In genomic region chr2:106085441-106085911, GRCh38 we compare ENCODE assay signal across 8 cellular contexts.
DNase-seq lines count a peak whose midpoint lies in the region; ATAC-seq, FAIRE-seq and TF ChIP-seq lines count a peak whose summit lies in the region.

No MANE protein-coding gene starts in this region.

- peaks cover 18% of the 10 kb centered on the region for H3K4me1 Mint-ChIP-seq in activated T-helper 1 cell treated with anti-CD3 and anti-CD28 coated beads, Interleukin-12 subunit alpha, Interleukin-12 subunit beta, Interleukin-2, Interleukin-4 antibody, amounts not matched to agents 30 ng/mL and 10 ng/mL and 1 ng/mL, durations not matched to agents 14 hours and 24 hours and 36 hours (ENCODE audit: low read depth)
- peaks cover 15% of the 10 kb centered on the region for H3K4me1 Mint-ChIP-seq in stimulated activated effector memory CD8-positive, alpha-beta T cell treated with anti-CD3 and anti-CD28 coated beads, Interleukin-12 subunit alpha, Interleukin-12 subunit beta, amount 100 ng/mL, for 72 hours

- intact Hi-C loops in activated T-helper 1 cell treated with anti-CD3 and anti-CD28 coated beads, Interleukin-12 subunit alpha, Interleukin-12 subunit beta, Interleukin-2, Interleukin-4 antibody, amounts not matched to agents 30 ng/mL and 10 ng/mL and 1 ng/mL, durations not matched to agents 14 hours and 24 hours and 36 hours (cut with micrococcal nuclease), result loop anchor here (1.0 to 5.0 kb wide), 9 partner anchors 9 to 433 kb away; partner anchors contain the start of gene UXS1

- H3K27ac ChIP-seq in cardiac muscle cell, result no peak overlapping the region

- H3K27ac Mint-ChIP-seq in activated T-helper 1 cell treated with anti-CD3 and anti-CD28 coated beads, Interleukin-12 subunit alpha, Interleukin-12 subunit beta, Interleukin-2, Interleukin-4 antibody, amounts not matched to agents 30 ng/mL and 10 ng/mL and 1 ng/mL, durations not matched to agents 14 hours and 24 hours and 36 hours, result peak overlapping the region; percentile 76
- H3K27ac Mint-ChIP-seq in stimulated activated effector memory CD8-positive, alpha-beta T cell treated with anti-CD3 and anti-CD28 coated beads, Interleukin-12 subunit alpha, Interleukin-12 subunit beta, amount 100 ng/mL, for 72 hours, result peak overlapping the region; percentile 41

- H3K4me3 ChIP-seq in GM12865 (ENCODE audit: low read depth, low read length), result no peak overlapping the region
- no peak overlapping the region for H3K4me3 ChIP-seq in cardiac muscle cell

- H3K9me3 ChIP-seq in cardiac muscle cell (ENCODE audit: low read depth), result no peaks in the 10 kb centered on the region

- ATAC-seq in stimulated activated effector memory CD8-positive, alpha-beta T cell treated with anti-CD3 and anti-CD28 coated beads, Interleukin-12 subunit alpha, Interleukin-12 subunit beta, amount 100 ng/mL, for 72 hours, result peak; percentile 98

- peak overlapping the region; percentile 38 for H3K4me3 Mint-ChIP-seq in activated T-helper 1 cell treated with anti-CD3 and anti-CD28 coated beads, Interleukin-12 subunit alpha, Interleukin-12 subunit beta, Interleukin-2, Interleukin-4 antibody, amounts not matched to agents 30 ng/mL and 10 ng/mL and 1 ng/mL, durations not matched to agents 14 hours and 24 hours and 36 hours
- peak overlapping the region; percentile 32 for H3K4me3 Mint-ChIP-seq in stimulated activated effector memory CD8-positive, alpha-beta T cell treated with anti-CD3 and anti-CD28 coated beads, Interleukin-12 subunit alpha, Interleukin-12 subunit beta, amount 100 ng/mL, for 72 hours

- no peaks in the 10 kb centered on the region for H3K36me3 Mint-ChIP-seq in activated T-helper 1 cell treated with anti-CD3 and anti-CD28 coated beads, Interleukin-12 subunit alpha, Interleukin-12 subunit beta, Interleukin-2, Interleukin-4 antibody, amounts not matched to agents 30 ng/mL and 10 ng/mL and 1 ng/mL, durations not matched to agents 14 hours and 24 hours and 36 hours (ENCODE audit: low read depth)
- no peaks in the 10 kb centered on the region for H3K36me3 Mint-ChIP-seq in stimulated activated effector memory CD8-positive, alpha-beta T cell treated with anti-CD3 and anti-CD28 coated beads, Interleukin-12 subunit alpha, Interleukin-12 subunit beta, amount 100 ng/mL, for 72 hours

- DNase-seq in GM12865 (ENCODE audit: low read depth), result peak; percentile 67
- DNase-seq in M059J (ENCODE audit: low read depth), result peak; percentile 15
- DNase-seq in activated T-helper 1 cell treated with anti-CD3 and anti-CD28 coated beads, Interleukin-12 subunit alpha, Interleukin-12 subunit beta, Interleukin-2, Interleukin-4 antibody, amounts not matched to agents 30 ng/mL and 10 ng/mL and 1 ng/mL, durations not matched to agents 14 hours and 24 hours and 36 hours (ENCODE audit: low spot score), result peak; percentile 41
- peak; percentile 54 to 81 for DNase-seq in cardiac muscle cell (ENCODE audit: low read depth in 1 of 2, low spot score in 1 of 2)
- DNase-seq in stimulated activated effector memory CD8-positive, alpha-beta T cell treated with anti-CD3 and anti-CD28 coated beads, Interleukin-12 subunit alpha, Interleukin-12 subunit beta, amount 100 ng/mL, for 72 hours (ENCODE audit: low spot score in 2 of 2), result no peak
- no peak for DNase-seq in NK-92 treated with Interleukin-12 subunit alpha and Interleukin-12 subunit beta, amount 100 ng/mL, for 24 hours (lab: John Stamatoyannopoulos, UW)
- DNase-seq in DMS79 (lab: John Stamatoyannopoulos, UW), result no peak
- no peak for DNase-seq in HTR-8/SVneo (ENCODE audit: insufficient read length, low spot score)

- H3K27me3 Mint-ChIP-seq in activated T-helper 1 cell treated with anti-CD3 and anti-CD28 coated beads, Interleukin-12 subunit alpha, Interleukin-12 subunit beta, Interleukin-2, Interleukin-4 antibody, amounts not matched to agents 30 ng/mL and 10 ng/mL and 1 ng/mL, durations not matched to agents 14 hours and 24 hours and 36 hours (ENCODE audit: insufficient read depth), result no peaks in the 10 kb centered on the region

- TF ChIP-seq CTCF in GM12865 (IDR thresholded peaks at IDR 0.05; ENCODE audit: insufficient read depth, low read depth, low read length, missing control alignments) (peak; percentile 49), cardiac muscle cell (IDR thresholded peaks at IDR 0.05; ENCODE audit: low read depth, low read length) (peak; percentile 62)

- no peak for FAIRE-seq in HTR-8/SVneo (lab: Jason Lieb, UNC)

- H3K27me3 ChIP-seq in cardiac muscle cell, result no peaks in the 10 kb centered on the region

- H3K4me1 ChIP-seq in cardiac muscle cell (ENCODE audit: low read depth), result no peaks in the 10 kb centered on the region

- no peaks in the 10 kb centered on the region for H3K36me3 ChIP-seq in cardiac muscle cell

- no peaks in the 10 kb centered on the region for H3K9me3 Mint-ChIP-seq in activated T-helper 1 cell treated with anti-CD3 and anti-CD28 coated beads, Interleukin-12 subunit alpha, Interleukin-12 subunit beta, Interleukin-2, Interleukin-4 antibody, amounts not matched to agents 30 ng/mL and 10 ng/mL and 1 ng/mL, durations not matched to agents 14 hours and 24 hours and 36 hours
- H3K9me3 Mint-ChIP-seq in stimulated activated effector memory CD8-positive, alpha-beta T cell treated with anti-CD3 and anti-CD28 coated beads, Interleukin-12 subunit alpha, Interleukin-12 subunit beta, amount 100 ng/mL, for 72 hours, result peaks cover 4% of the 10 kb centered on the region

Comparison
In these comparisons a context has a peak if more than half of its experiments do, and no peak if none do; other contexts are left out.
1. DNase-seq: peak in GM12865 (single experiment), M059J (single experiment), activated T-helper 1 cell treated with anti-CD3 and anti-CD28 coated beads, Interleukin-12 subunit alpha, Interleukin-12 subunit beta, Interleukin-2, Interleukin-4 antibody, amounts not matched to agents 30 ng/mL and 10 ng/mL and 1 ng/mL, durations not matched to agents 14 hours and 24 hours and 36 hours (single experiment) and cardiac muscle cell (2 of 2); none in stimulated activated effector memory CD8-positive, alpha-beta T cell treated with anti-CD3 and anti-CD28 coated beads, Interleukin-12 subunit alpha, Interleukin-12 subunit beta, amount 100 ng/mL, for 72 hours (0 of 2), NK-92 treated with Interleukin-12 subunit alpha and Interleukin-12 subunit beta, amount 100 ng/mL, for 24 hours (single experiment), DMS79 (single experiment) and HTR-8/SVneo (single experiment).